ENCODE assay signal across 1 cellular context in genomic region chrX:143634701-143635442, GRCh38.
TF ChIP-seq lines count a peak whose summit lies in the region.

No MANE protein-coding gene starts in this region.

TF ChIP-seq in GM23338, 12 proteins besides CTCF, POLR2A, EP300 and RAD21 (continued from another document):
- TF ChIP-seq ZNF462 (CRISPR knock-in tag; IDR thresholded peaks at IDR 0.05) (no peak), EZH2 (IDR thresholded peaks at IDR 0.05; ENCODE audit: low read depth, unreplicated experiment) (no peak), ZNF114 (CRISPR knock-in tag; IDR thresholded peaks at IDR 0.05) (no peak), EZH2phosphoT487 (IDR thresholded peaks at IDR 0.05; ENCODE audit: unreplicated experiment) (no peak), NANOG (IDR thresholded peaks at IDR 0.05; ENCODE audit: borderline replicate concordance) (no peak)
TF ChIP-seq in GM23338: peak in this region for 0.
